ENCODE assay signal across 7 cellular contexts in the genomic region with DNA sequence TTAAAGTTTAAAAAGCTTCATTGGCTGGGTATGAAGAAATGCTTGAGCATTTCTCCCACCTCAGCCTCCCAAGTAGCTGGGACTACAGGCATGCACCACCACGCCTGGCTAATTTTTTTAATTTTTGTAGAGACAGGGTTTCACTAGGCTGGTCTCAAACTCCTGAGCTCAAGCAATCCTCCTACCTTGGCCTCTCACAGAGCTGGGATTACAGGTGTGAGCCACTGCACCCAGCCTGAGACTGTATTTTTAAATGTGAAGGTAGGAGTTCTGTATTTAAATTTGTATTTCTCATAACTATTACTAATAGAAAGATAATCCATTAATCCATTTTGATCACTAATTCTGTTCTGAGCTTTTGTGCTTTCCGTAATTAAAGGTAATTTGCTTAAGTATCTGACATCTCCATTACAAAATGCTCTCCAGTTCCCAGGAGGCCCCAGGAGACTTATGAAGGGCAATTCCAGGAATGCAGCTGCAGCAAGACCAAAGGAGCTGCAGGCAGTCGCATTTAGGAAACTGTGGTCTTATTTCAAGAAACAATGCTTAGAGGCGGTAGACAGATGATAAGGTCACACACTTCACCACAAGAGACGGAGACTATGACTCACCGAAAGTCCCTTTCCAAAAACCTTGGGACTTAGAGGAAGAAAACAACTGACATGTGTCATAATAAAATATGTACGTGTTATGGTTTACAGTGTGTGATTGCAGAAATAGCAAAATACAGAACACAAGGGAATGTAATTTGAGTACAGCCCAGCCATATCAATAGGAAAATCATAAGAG. TPM values are rescaled to one million over a fixed set of nuclear protein-coding genes. Genes with fewer than 3 reads are reported as not detected.
A peak's percentile ranks its signal among the peaks of the same experiment; 100 is the strongest.
DNase-seq lines count a peak whose midpoint lies in the region; ATAC-seq and TF ChIP-seq lines count a peak whose summit lies in the region.

No MANE protein-coding gene starts in this region.

- H3K9me3 ChIP-seq in skeletal muscle tissue (ENCODE audit: control insufficient read depth in 3 of 3, low read length in 3 of 3) (no peaks in the 10 kb centered on the region), uterus (no peaks in the 10 kb centered on the region)

- H3K4me1 ChIP-seq in skeletal muscle tissue (ENCODE audit: control insufficient read depth in 3 of 3, insufficient read depth in 3 of 3, low read length in 3 of 3) (peaks cover 0 to 3% (median 2%) of the 10 kb centered on the region in 3 donors), uterus (no peaks in the 10 kb centered on the region)

- no peaks in the 10 kb centered on the region for H3K27me3 Mint-ChIP-seq in activated CD8-positive, alpha-beta T cell treated with anti-CD3 and anti-CD28 coated beads for 36 hours

- peak overlapping the region; percentile 11 for H3K27ac ChIP-seq in skeletal muscle tissue (ENCODE audit: low read depth, low read length)
- H3K27ac ChIP-seq in uterus, result no peak overlapping the region

- peaks cover 51% of the 10 kb centered on the region for H3K4me1 Mint-ChIP-seq in activated CD8-positive, alpha-beta T cell treated with anti-CD3 and anti-CD28 coated beads for 36 hours (ENCODE audit: low read depth)

- H3K9me3 Mint-ChIP-seq in activated CD8-positive, alpha-beta T cell treated with anti-CD3 and anti-CD28 coated beads for 36 hours, result peaks cover 3% of the 10 kb centered on the region

- ATAC-seq in GM18858 (IDR thresholded peaks at IDR 0.05; ENCODE audit: unreplicated experiment), result peak; percentile 93
- ATAC-seq in HG02678 (IDR thresholded peaks at IDR 0.05; ENCODE audit: unreplicated experiment), result peak; percentile 91
- peak; percentile 83 for ATAC-seq in activated CD8-positive, alpha-beta T cell treated with anti-CD3 and anti-CD28 coated beads for 36 hours

- H3K4me3 Mint-ChIP-seq in activated CD8-positive, alpha-beta T cell treated with anti-CD3 and anti-CD28 coated beads for 36 hours, result peak overlapping the region; percentile 34

- CTCF ChIA-PET in activated CD8-positive, alpha-beta T cell treated with anti-CD3 and anti-CD28 coated beads for 36 hours (lab: Charles Lee), result interaction anchor here (0.7 to 4.5 kb wide), 6 partner anchors 10 to 546 kb away, joined by 3 to 55 read pairs (median 4); a partner anchor contains a TSS

- POLR2A ChIA-PET in activated CD8-positive, alpha-beta T cell treated with anti-CD3 and anti-CD28 coated beads for 36 hours (lab: Charles Lee), result interaction anchor here (1.1 to 2.3 kb wide), 2 partner anchors 9 to 21 kb away, joined by 3 to 6 read pairs; no protein-coding TSS in a partner anchor

- no peak for TF ChIP-seq POLR2A in uterus (IDR thresholded peaks at IDR 0.05)

- DNase-seq in NCI-H1930 (lab: John Stamatoyannopoulos, UW), result peak; percentile 68 to 72
- peak; percentile 92 for DNase-seq in activated CD8-positive, alpha-beta T cell treated with anti-CD3 and anti-CD28 coated beads for 36 hours
- DNase-seq in fibroblast of mammary gland (ENCODE audit: low read depth), result peak; percentile 84
- no peak for DNase-seq in uterus

- H3K36me3 ChIP-seq in skeletal muscle tissue (ENCODE audit: control insufficient read depth in 3 of 3, insufficient read depth in 3 of 3, low read length in 3 of 3), result no peaks in the 10 kb centered on the region
- no peaks in the 10 kb centered on the region for H3K36me3 ChIP-seq in uterus

- H3K27me3 ChIP-seq in skeletal muscle tissue (ENCODE audit: control insufficient read depth in 3 of 3, insufficient read depth in 3 of 3, low read length in 3 of 3) (no peaks in the 10 kb centered on the region), uterus (no peaks in the 10 kb centered on the region)

- no peak overlapping the region for H3K9ac ChIP-seq in skeletal muscle tissue (ENCODE audit: low read depth in 1 of 3, low read length in 3 of 3)

- TF ChIP-seq CTCF in activated CD8-positive, alpha-beta T cell treated with anti-CD3 and anti-CD28 coated beads for 36 hours (IDR thresholded peaks at IDR 0.05), result no peak
- TF ChIP-seq CTCF in fibroblast of mammary gland (conservative IDR thresholded peaks at IDR 0.05; ENCODE audit: control insufficient read depth, insufficient read depth, low read depth, low read length) (no peak), uterus (IDR thresholded peaks at IDR 0.05) (no peak)

- H3K4me3 ChIP-seq in fibroblast of mammary gland (ENCODE audit: control insufficient read depth, low read depth, low read length) (no peak overlapping the region), skeletal muscle tissue (ENCODE audit: low read length in 3 of 3) (no peak overlapping the region), uterus (no peak overlapping the region)

- intact Hi-C loops in activated CD8-positive, alpha-beta T cell treated with anti-CD3 and anti-CD28 coated beads for 36 hours (cut with micrococcal nuclease), result loop anchor here (5.0 kb wide), 2 partner anchors 33 to 143 kb away; a partner anchor contains a TSS
- intact Hi-C loops in uterus (cut with DNase I; ENCODE audit: low total_unique reads), result no loop called here

- H3K36me3 Mint-ChIP-seq in activated CD8-positive, alpha-beta T cell treated with anti-CD3 and anti-CD28 coated beads for 36 hours (ENCODE audit: low read depth), result no peaks in the 10 kb centered on the region

- H3K27ac Mint-ChIP-seq in activated CD8-positive, alpha-beta T cell treated with anti-CD3 and anti-CD28 coated beads for 36 hours, result peak overlapping the region; percentile 79

RNA-seq across cellular contexts. Expression of a gene that starts 23.3 kb away (rescaled TPM):
- 10 to 100 TPM in 1 of 2 experiments, 1 to 10 TPM in 1; 9.6 to 10.9 TPM for total RNA-seq in activated CD8-positive, alpha-beta T cell treated with anti-CD3 and anti-CD28 coated beads for 36 hours
- total RNA-seq in skeletal muscle tissue (15.7 TPM), uterus (10 to 100 TPM; 16.8 to 54.2 (median 41.7) TPM)

RNA-seq across cellular contexts. Expression of a gene that starts 33.9 kb away (rescaled TPM):
- total RNA-seq in activated CD8-positive, alpha-beta T cell treated with anti-CD3 and anti-CD28 coated beads for 36 hours, result 10 to 100 TPM; 32.5 to 32.8 TPM
- total RNA-seq in skeletal muscle tissue (11.5 TPM), uterus (10 to 100 TPM in 3 of 4 donors, 1 to 10 TPM in 1; 7.4 to 31.1 (median 17.6) TPM)

Comparison
In these comparisons a context has a peak if more than half of its experiments do, and no peak if none do; other contexts are left out.
1. DNase-seq: peak in NCI-H1930 (2 of 2), activated CD8-positive, alpha-beta T cell treated with anti-CD3 and anti-CD28 coated beads for 36 hours (single experiment) and fibroblast of mammary gland (single experiment); none in uterus (0 of 2).
2. Peak in every context shown above with its lines, with median percentiles within 50 percentile points of each other: ATAC-seq.